ENCODE assay signal across 1 cellular context in the genomic region with DNA sequence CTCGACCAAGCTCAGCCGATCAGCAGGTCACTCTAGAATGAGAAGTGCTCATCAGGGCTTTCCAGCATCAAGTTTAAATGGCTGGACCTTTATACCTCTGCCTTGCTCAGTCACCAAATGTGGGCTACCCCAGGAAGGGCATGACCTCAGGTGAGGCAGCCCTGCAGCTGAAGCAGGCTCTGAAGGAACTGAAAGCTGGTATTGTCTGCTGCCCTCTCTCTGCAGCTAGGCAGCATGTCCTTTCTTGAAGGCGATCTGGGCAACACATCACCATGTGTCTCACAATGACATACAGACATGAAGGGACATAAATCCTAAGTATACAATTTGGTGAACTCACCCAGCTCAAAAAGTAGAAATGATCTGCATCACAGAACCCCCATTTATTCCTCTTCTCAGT.
TF ChIP-seq lines count a peak whose summit lies in the region.

No MANE protein-coding gene starts in this region.

TF ChIP-seq in HepG2, 621 proteins besides CTCF, POLR2A, EP300 and RAD21:
- TF ChIP-seq HMG20B (CRISPR knock-in tag; conservative IDR thresholded peaks at IDR 0.05) (no peak), STAG1 (CRISPR knock-in tag; IDR thresholded peaks at IDR 0.05) (0 out of 2 replicates have a peak, but pooled peaks have one; percentile 5)
TF ChIP-seq in HepG2: peak in this region for 1.
